In genomic region chr18:3151379-3152264, GRCh38 we compare ENCODE assay signal across 8 cellular contexts.
DNase-seq lines count a peak whose midpoint lies in the region; ATAC-seq, FAIRE-seq and TF ChIP-seq lines count a peak whose summit lies in the region.

No MANE protein-coding gene starts in this region.

- H3K4me3 ChIP-seq in bronchial epithelial cell (ENCODE audit: low read depth, low read length) (no peak overlapping the region), lower lobe of right lung (no peak overlapping the region)

- no peak for FAIRE-seq in bronchial epithelial cell (lab: Jason Lieb, UNC)

- no peaks in the 10 kb centered on the region for H3K9me3 ChIP-seq in lower lobe of right lung

- peaks cover 1% of the 10 kb centered on the region for H3K27me3 ChIP-seq in bronchial epithelial cell (ENCODE audit: control insufficient read depth, insufficient read depth, low read length)
- H3K27me3 ChIP-seq in lower lobe of right lung (ENCODE audit: low read depth): no peaks in the 10 kb centered on the region

- DNase-seq in ACHN (peak; percentile 38), NCI-H2171 (lab: John Stamatoyannopoulos, UW) (peak; percentile 50), bronchial epithelial cell (ENCODE audit: low read depth) (peak; percentile 31), lower lobe of right lung (no peak)
- DNase-seq in stimulated activated naive CD4-positive, alpha-beta T cell treated with Interleukin-2 at 50 U/mL for 16 hours (lab: John Stamatoyannopoulos, UW): no peak
- no peak for DNase-seq in stimulated activated CD4-positive, alpha-beta T cell treated with anti-CD3 and anti-CD28 coated beads, Interleukin-15, amount 100 ng/mL, for 24 hours

- in situ Hi-C loops in ACHN (cut with HindIII; ENCODE audit: low pct_ligation_motif_present, low pct_unique_long_range_greater_than_20kb, low sequenced_read_pairs): no loop called here

- H3K36me3 ChIP-seq in bronchial epithelial cell (ENCODE audit: control insufficient read depth, insufficient read depth, low read length): no peaks in the 10 kb centered on the region
- H3K36me3 ChIP-seq in lower lobe of right lung: no peaks in the 10 kb centered on the region

- TF ChIP-seq CTCF in GM12873 (IDR thresholded peaks at IDR 0.05; ENCODE audit: insufficient read depth, low read depth, low read length, missing control alignments) (peak; percentile 68), bronchial epithelial cell (IDR thresholded peaks at IDR 0.05; ENCODE audit: insufficient read depth, low read length, severe bottlenecking) (peak; percentile 57), lower lobe of right lung (IDR thresholded peaks at IDR 0.05) (peak; percentile 79)

- ATAC-seq in lower lobe of right lung: peak in 1 of 2 donors; percentile 27
- no peak for ATAC-seq in GM18907 (IDR thresholded peaks at IDR 0.05; ENCODE audit: unreplicated experiment)

- H3K27ac ChIP-seq in lower lobe of right lung: no peak overlapping the region

- intact Hi-C loops in lower lobe of right lung (cut with DNase I): no loop called here

- H3K4me1 ChIP-seq in lower lobe of right lung: peaks cover 9% of the 10 kb centered on the region

Comparison
In these comparisons a context has a peak if more than half of its experiments do, and no peak if none do; other contexts are left out.
1. DNase-seq: peak in ACHN (single experiment), NCI-H2171 (single experiment) and bronchial epithelial cell (single experiment); none in lower lobe of right lung (single experiment), stimulated activated naive CD4-positive, alpha-beta T cell treated with Interleukin-2 at 50 U/mL for 16 hours (single experiment) and stimulated activated CD4-positive, alpha-beta T cell treated with anti-CD3 and anti-CD28 coated beads, Interleukin-15, amount 100 ng/mL, for 24 hours (single experiment).
2. Peak in every context shown above with its lines, with median percentiles within 50 percentile points of each other: CTCF ChIP-seq.